Comparison of ENCODE assay signal across 6 cellular contexts in the genomic region with DNA sequence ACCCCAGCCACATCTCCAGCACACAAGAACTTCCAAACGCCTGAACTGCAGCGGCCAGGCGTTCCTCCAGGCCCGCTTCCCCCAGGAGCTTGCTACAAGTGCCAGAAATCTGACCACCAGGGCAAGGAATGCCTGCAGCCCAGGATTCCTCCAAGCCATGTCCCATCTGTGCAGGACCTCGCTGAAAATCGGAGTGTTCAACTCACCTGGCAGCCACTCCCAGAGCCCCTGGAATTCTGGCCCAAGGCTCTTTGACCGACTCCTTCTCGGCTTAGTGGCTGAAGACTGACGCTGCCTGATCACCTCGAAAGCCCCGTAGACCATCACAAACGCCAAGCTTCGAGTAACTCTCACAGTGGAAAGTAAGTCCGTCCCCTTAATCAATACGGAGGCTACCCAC.
A peak's percentile ranks its signal among the peaks of the same experiment; 100 is the strongest.
DNase-seq lines count a peak whose midpoint lies in the region; ATAC-seq and TF ChIP-seq lines count a peak whose summit lies in the region.
"Not testable (repeated sequence)": the region's sequence is repeated elsewhere in the genome, so short reads cannot be mapped to it uniquely, and the experiment has no call there.

No MANE protein-coding gene starts in this region.

- not testable (repeated sequence) for H3K23ac ChIP-seq in mesendoderm (ENCODE audit: low read length); neuronal stem cell (ENCODE audit: low read depth, low read length, poor library complexity)

- not testable (repeated sequence) for H3K4me3 Mint-ChIP-seq in WTC11, endodermal cell

- H3K4me3 ChIP-seq in endodermal cell (ENCODE audit: low read length); mesendoderm (ENCODE audit: low read length); neuronal stem cell (ENCODE audit: low read length in 2 of 2): not testable (repeated sequence)

- H3K27me3 ChIP-seq in endodermal cell (ENCODE audit: control insufficient read depth, insufficient read depth, low read length, poor library complexity, severe bottlenecking); mesendoderm (ENCODE audit: insufficient read depth, low read length, poor library complexity); neuronal stem cell (ENCODE audit: control insufficient read depth in 3 of 3, insufficient read depth in 3 of 3, low read depth in 1 of 3, low read length in 3 of 3): not testable (repeated sequence)

- 89 to 93% methylated on average over 5 to 13 of the region's 15 CpGs for WGBS in endodermal cell (ENCODE audit: insufficient coverage in 1 of 2, insufficient read length in 1 of 2), 2 experiments
- no CpG with 5 or more reads among the region's 15 CpGs for WGBS in mesendoderm (ENCODE audit: extremely low coverage, insufficient coverage, low lambda C conversion rate)
- WGBS in neuronal stem cell (ENCODE audit: extremely low coverage in 2 of 2, insufficient read length in 2 of 2, insufficient replicate concordance in 1 of 2), 2 donors: no CpG with 5 or more reads among the region's 15 CpGs

- peaks cover 78% of the 10 kb centered on the region for H3K4me1 Mint-ChIP-seq in WTC11
- peaks cover 38% of the 10 kb centered on the region for H3K4me1 Mint-ChIP-seq in endodermal cell

- H3K4me1 ChIP-seq in endodermal cell (ENCODE audit: control insufficient read depth, insufficient read depth, low read length); mesendoderm (ENCODE audit: control insufficient read depth, low read depth, low read length); neuronal stem cell (ENCODE audit: control insufficient read depth in 2 of 2, insufficient read depth in 1 of 2, low read depth in 1 of 2, low read length in 2 of 2): not testable (repeated sequence)

- not testable (repeated sequence) for H3K4me2 ChIP-seq in mesendoderm (ENCODE audit: low read length); neuronal stem cell (ENCODE audit: insufficient read depth, low read length, poor library complexity, severe bottlenecking)

- H3K36me3 Mint-ChIP-seq in WTC11; endodermal cell (ENCODE audit: low read depth): not testable (repeated sequence)

- H3K9me3 ChIP-seq in endodermal cell (ENCODE audit: control insufficient read depth, low read length); neuronal stem cell (replicated peaks in 1 of 2; ENCODE audit: control insufficient read depth in 2 of 2, insufficient read depth in 1 of 2, low read depth in 1 of 2, low read length in 2 of 2): not testable (repeated sequence)

- H3K9ac ChIP-seq in endodermal cell (ENCODE audit: extremely low read depth, low read length, poor library complexity, severe bottlenecking); mesendoderm (ENCODE audit: low read length); neuronal stem cell (ENCODE audit: low read depth, low read length, poor library complexity): not testable (repeated sequence)

- H3K36me3 ChIP-seq in endodermal cell (ENCODE audit: control insufficient read depth, insufficient read depth, low read length); mesendoderm (ENCODE audit: control insufficient read depth, insufficient read depth, low read length); neuronal stem cell (replicated peaks in 1 of 2; ENCODE audit: control insufficient read depth in 2 of 2, insufficient read depth in 2 of 2, low read length in 2 of 2): not testable (repeated sequence)

- H4K91ac ChIP-seq in neuronal stem cell (ENCODE audit: low read depth, low read length, poor library complexity): not testable (repeated sequence)

- not testable (repeated sequence) for H2BK120ac ChIP-seq in mesendoderm (ENCODE audit: low read depth, low read length); neuronal stem cell (ENCODE audit: low read depth, low read length)

- H3K9me3 Mint-ChIP-seq in WTC11, endodermal cell: not testable (repeated sequence)

- H3K27me3 Mint-ChIP-seq in WTC11 (ENCODE audit: low read depth); endodermal cell (ENCODE audit: insufficient read depth): not testable (repeated sequence)

- not testable (repeated sequence) for H3K18ac ChIP-seq in mesendoderm (ENCODE audit: low read length)
- peak overlapping the region; percentile 48 for H3K18ac ChIP-seq in neuronal stem cell (ENCODE audit: low read length)

- POLR2A ChIA-PET in WTC11 (lab: Charles Lee): not testable (repeated sequence)

- H4K8ac ChIP-seq in mesendoderm (ENCODE audit: low read depth, low read length); neuronal stem cell (ENCODE audit: low read depth, low read length): not testable (repeated sequence)

- DNase-seq in ELF-1 (ENCODE audit: low read depth, low spot score): peak; percentile 71
- DNase-seq in WTC11 (ENCODE audit: low spot score): peak; percentile 14
- DNase-seq in endodermal cell: peak; percentile 52
- DNase-seq in islet precursor cell: peak; percentile 65
- peak; percentile 22 for DNase-seq in mesendoderm
- not testable (repeated sequence) for DNase-seq in neuronal stem cell (ENCODE audit: low spot score)

- H3K27ac ChIP-seq in endodermal cell (ENCODE audit: low read depth, low read length); mesendoderm (ENCODE audit: low read depth, low read length); neuronal stem cell (replicated peaks; ENCODE audit: low read length): not testable (repeated sequence)

- peak overlapping the region; percentile 50 for H3K56ac ChIP-seq in mesendoderm (ENCODE audit: low read length)

- H4K5ac ChIP-seq in mesendoderm (ENCODE audit: low read length): not testable (repeated sequence)

- not testable (repeated sequence) for H3K4ac ChIP-seq in mesendoderm (ENCODE audit: low read depth, low read length); neuronal stem cell (ENCODE audit: low read length)

- CTCF ChIA-PET in WTC11 (lab: Charles Lee): not testable (repeated sequence)

- H2AK5ac ChIP-seq in mesendoderm (ENCODE audit: low read length); neuronal stem cell (ENCODE audit: low read depth, low read length): not testable (repeated sequence)

- H3K79me1 ChIP-seq in mesendoderm (ENCODE audit: low read length); neuronal stem cell (ENCODE audit: low read depth, low read length): not testable (repeated sequence)

- TF ChIP-seq CTCF in WTC11 (IDR thresholded peaks at IDR 0.05); endodermal cell (conservative IDR thresholded peaks at IDR 0.05): not testable (repeated sequence)

- H2BK5ac ChIP-seq in mesendoderm (ENCODE audit: low read length); neuronal stem cell (ENCODE audit: low read length): not testable (repeated sequence)

- H3K27ac Mint-ChIP-seq in WTC11: peak overlapping the region; percentile 48; the same call in 1 of the 2 replicates
- H3K27ac Mint-ChIP-seq in endodermal cell: peak overlapping the region; percentile 62

- H3K14ac ChIP-seq in neuronal stem cell (ENCODE audit: low read length): not testable (repeated sequence)

- not testable (repeated sequence) for H3K79me2 ChIP-seq in mesendoderm (ENCODE audit: control insufficient read depth, insufficient read depth, low read length)

- not testable (repeated sequence) for H2AFZ ChIP-seq in neuronal stem cell (ENCODE audit: low read length)

- H2BK15ac ChIP-seq in mesendoderm (replicated peaks; ENCODE audit: low read depth); neuronal stem cell (ENCODE audit: low read length): not testable (repeated sequence)

- H2BK12ac ChIP-seq in neuronal stem cell (ENCODE audit: low read length): not testable (repeated sequence)

- not testable (repeated sequence) for ATAC-seq in WTC11
